ENCODE assay signal across 22 cellular contexts in the genomic region with DNA sequence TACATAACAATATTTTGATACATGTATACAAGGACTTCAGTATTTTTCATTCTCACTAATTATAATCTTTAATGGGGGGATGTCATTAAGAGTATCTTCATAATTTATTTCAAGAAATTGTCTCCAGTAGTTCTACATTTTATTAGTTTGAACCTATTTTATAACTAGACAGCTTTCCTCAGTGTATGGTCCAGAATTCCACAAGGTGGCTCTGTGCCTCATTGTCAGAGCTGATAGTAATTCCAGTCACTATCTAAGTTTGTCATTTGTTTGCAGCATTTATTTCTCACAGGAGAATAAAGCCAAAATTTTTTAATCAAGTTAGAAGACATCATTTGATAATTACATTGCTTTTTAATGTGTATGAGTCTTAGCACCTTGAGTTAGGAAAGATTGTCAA.
DNase-seq lines count a peak whose midpoint lies in the region; ATAC-seq and TF ChIP-seq lines count a peak whose summit lies in the region.
"Had no signal": no experiment of that assay in that cellular context is flagged by ENCODE, and none has a peak within 500 bp of the region (broad histone marks: within the 10 kb centered on the region; RNA-seq: fewer than 3 reads in every experiment).

No MANE protein-coding gene starts in this region.

- TF ChIP-seq CTCF in GM23338 (conservative IDR thresholded peaks at IDR 0.05; ENCODE audit: low read depth in 2 of 2) (peak; percentile 44 to 49; a peak in 3 of 4 replicates), choroid plexus epithelial cell (conservative IDR thresholded peaks at IDR 0.05; ENCODE audit: low read depth, low read length) (peak; percentile 50), retinal pigment epithelial cell (conservative IDR thresholded peaks at IDR 0.05; ENCODE audit: low read depth, low read length) (peak; percentile 38), esophagus muscularis mucosa (IDR thresholded peaks at IDR 0.05) (no peak)

- intact Hi-C loops in esophagus muscularis mucosa (cut with DNase I): no loop called here

- no peak overlapping the region for H2AFZ ChIP-seq in GM23338
- H2AFZ ChIP-seq: PC-9 had no signal

- no peaks in the 10 kb centered on the region for H3F3A ChIP-seq in GM23338 (replicated peaks; ENCODE audit: low read depth)

- TF ChIP-seq EP300 in esophagus muscularis mucosa (IDR thresholded peaks at IDR 0.05): no peak

- H3K4me3 Mint-ChIP-seq in GM23338 (no peak overlapping the region), T-cell (no peak overlapping the region)
- H3K4me3 Mint-ChIP-seq: activated naive CD4-positive, alpha-beta T cell treated with anti-CD3 and anti-CD28 coated beads, Interleukin-2, amount 50 U/mL, for 24 hours; activated T-cell treated with anti-CD3 and anti-CD28 coated beads, Interleukin-2, amount 50 U/mL, for 4 hours; CD4-positive, CD25-positive, alpha-beta regulatory T cell; dendritic cell treated with granulocyte-macrophage colony-stimulating factor and Interleukin-4, amounts not matched to agents 40 ng/mL and 50 ng/mL, for 4 days; immature natural killer cell; stimulated activated effector memory CD8-positive, alpha-beta T cell treated with anti-CD3 and anti-CD28 coated beads, Interleukin-12 subunit alpha, Interleukin-12 subunit beta, amount 100 ng/mL, for 72 hours had no signal

- H3K4me2 ChIP-seq in GM23338: no peak overlapping the region
- H3K4me2 ChIP-seq: PC-9 had no signal

- H3K9me3 Mint-ChIP-seq in GM23338 (peaks cover 18% of the 10 kb centered on the region), T-cell (peaks cover 7 to 32% (median 12%) of the 10 kb centered on the region in 3 donors)

- H3K36me3 Mint-ChIP-seq in GM23338 (ENCODE audit: low read depth): peaks cover 3% of the 10 kb centered on the region; the same call in 1 of the 3 replicates
- no peaks in the 10 kb centered on the region for H3K36me3 Mint-ChIP-seq in T-cell
- H3K36me3 Mint-ChIP-seq: activated naive CD4-positive, alpha-beta T cell treated with anti-CD3 and anti-CD28 coated beads, Interleukin-2, amount 50 U/mL, for 24 hours; CD4-positive, CD25-positive, alpha-beta regulatory T cell; stimulated activated effector memory CD8-positive, alpha-beta T cell treated with anti-CD3 and anti-CD28 coated beads, Interleukin-12 subunit alpha, Interleukin-12 subunit beta, amount 100 ng/mL, for 72 hours had no signal

- H3K27me3 Mint-ChIP-seq in GM23338 (ENCODE audit: insufficient read depth, low read depth, poor library complexity) (no peaks in the 10 kb centered on the region), T-cell (no peaks in the 10 kb centered on the region)
- H3K27me3 Mint-ChIP-seq: activated naive CD4-positive, alpha-beta T cell treated with anti-CD3 and anti-CD28 coated beads, Interleukin-2, amount 50 U/mL, for 24 hours; CD4-positive, CD25-positive, alpha-beta regulatory T cell; dendritic cell treated with granulocyte-macrophage colony-stimulating factor and Interleukin-4, amounts not matched to agents 40 ng/mL and 50 ng/mL, for 4 days had no signal

- POLR2A ChIA-PET in T-cell (lab: Charles Lee): no interaction called here

- no peaks in the 10 kb centered on the region for H4K20me1 ChIP-seq in GM23338 (replicated peaks; ENCODE audit: insufficient read depth)

- H3K27me3 ChIP-seq in GM23338 (ENCODE audit: insufficient read depth) (no peaks in the 10 kb centered on the region), esophagus muscularis mucosa (no peaks in the 10 kb centered on the region)
- H3K27me3 ChIP-seq: body of pancreas, thyroid gland had no signal

- H3K9me3 ChIP-seq in esophagus muscularis mucosa: no peaks in the 10 kb centered on the region
- H3K9me3 ChIP-seq: body of pancreas, thyroid gland had no signal

- no peaks in the 10 kb centered on the region for H3K36me3 ChIP-seq in GM23338 (ENCODE audit: insufficient read depth)
- H3K36me3 ChIP-seq in esophagus muscularis mucosa: no peaks in the 10 kb centered on the region
- H3K36me3 ChIP-seq: thyroid gland had no signal

- H3K4me1 ChIP-seq in GM23338 (ENCODE audit: insufficient read depth) (0 out of 2 replicates have a peak, but pooled peaks cover 6% of the 10 kb centered on the region), esophagus muscularis mucosa (peaks cover 0 to 17% (median 12%) of the 10 kb centered on the region in 4 donors)
- H3K4me1 ChIP-seq: body of pancreas, thyroid gland had no signal

- CTCF ChIA-PET in T-cell (lab: Charles Lee): no interaction called here

- no peak for TF ChIP-seq POLR2A in esophagus muscularis mucosa (IDR thresholded peaks at IDR 0.05; ENCODE audit: low read depth)

- DNase-seq in GM23338 (ENCODE audit: low spot score): peak; percentile 8
- DNase-seq in NAMALWA (ENCODE audit: low spot score): peak; percentile 21
- DNase-seq in choroid plexus epithelial cell (ENCODE audit: low read depth): peak; percentile 25
- DNase-seq in retinal pigment epithelial cell (ENCODE audit: low read depth): no peak
- no peak for DNase-seq in esophagus muscularis mucosa (ENCODE audit: extremely low spot score)
- DNase-seq in T-cell: no peak
- DNase-seq: activated CD4-positive, alpha-beta T cell treated with anti-CD3 and anti-CD28 coated beads, Interleukin-2, amount 50 U/mL, for 48 hours; activated T-cell treated with anti-CD3 and anti-CD28 coated beads, Interleukin-2, amount 50 U/mL, for 4 hours; body of pancreas; CD4-positive, CD25-positive, alpha-beta regulatory T cell; DMS79; immature natural killer cell; NCI-H1694; NCI-H510A treated with DMSO at 0.1 percent for 48 hours; PC-9; stimulated activated CD4-positive, alpha-beta T cell treated with anti-CD3 and anti-CD28 coated beads, Interleukin-12 subunit alpha, Interleukin-12 subunit beta, amount 100 ng/mL, for 4 hours; thyroid gland had no signal

- no peak overlapping the region for H3K27ac ChIP-seq in GM23338 (ENCODE audit: low read depth)
- H3K27ac ChIP-seq in esophagus muscularis mucosa (replicated peaks in 1 of 4): no peak overlapping the region
- H3K27ac ChIP-seq: body of pancreas, PC-9, thyroid gland had no signal

- H3K4me3 ChIP-seq in GM23338 (no peak overlapping the region), choroid plexus epithelial cell (ENCODE audit: low read depth, low read length) (no peak overlapping the region), retinal pigment epithelial cell (ENCODE audit: low read length) (no peak overlapping the region), esophagus muscularis mucosa (no peak overlapping the region)
- H3K4me3 ChIP-seq: body of pancreas, lung, PC-9, thyroid gland had no signal

- no peak overlapping the region for H3K27ac Mint-ChIP-seq in GM23338
- no peak overlapping the region for H3K27ac Mint-ChIP-seq in T-cell
- H3K27ac Mint-ChIP-seq: activated naive CD4-positive, alpha-beta T cell treated with anti-CD3 and anti-CD28 coated beads, Interleukin-2, amount 50 U/mL, for 24 hours; CD4-positive, CD25-positive, alpha-beta regulatory T cell; dendritic cell treated with granulocyte-macrophage colony-stimulating factor and Interleukin-4, amounts not matched to agents 40 ng/mL and 50 ng/mL, for 4 days; immature natural killer cell; stimulated activated effector memory CD8-positive, alpha-beta T cell treated with anti-CD3 and anti-CD28 coated beads, Interleukin-12 subunit alpha, Interleukin-12 subunit beta, amount 100 ng/mL, for 72 hours had no signal

- no peaks in the 10 kb centered on the region for H3K9me2 ChIP-seq in GM23338 (ENCODE audit: insufficient read depth)

- peaks cover 2% of the 10 kb centered on the region for H3K4me1 Mint-ChIP-seq in GM23338
- no peaks in the 10 kb centered on the region for H3K4me1 Mint-ChIP-seq in T-cell
- H3K4me1 Mint-ChIP-seq: activated naive CD4-positive, alpha-beta T cell treated with anti-CD3 and anti-CD28 coated beads, Interleukin-2, amount 50 U/mL, for 24 hours; CD4-positive, CD25-positive, alpha-beta regulatory T cell; immature natural killer cell; stimulated activated effector memory CD8-positive, alpha-beta T cell treated with anti-CD3 and anti-CD28 coated beads, Interleukin-12 subunit alpha, Interleukin-12 subunit beta, amount 100 ng/mL, for 72 hours had no signal

- H3K79me2 ChIP-seq in GM23338 (replicated peaks; ENCODE audit: insufficient read depth): no peaks in the 10 kb centered on the region

- ATAC-seq in GM23338 (no peak), HG02763 (IDR thresholded peaks at IDR 0.05; ENCODE audit: unreplicated experiment) (no peak), T-cell (replicated peaks in 1 of 4) (no peak)
- ATAC-seq: activated T-cell treated with anti-CD3 and anti-CD28 coated beads, Interleukin-2, amount 50 U/mL, for 4 hours; body of pancreas; stimulated activated effector memory CD8-positive, alpha-beta T cell treated with anti-CD3 and anti-CD28 coated beads, Interleukin-12 subunit alpha, Interleukin-12 subunit beta, amount 100 ng/mL, for 72 hours had no signal

TF ChIP-seq in GM23338, 12 proteins besides CTCF, POLR2A, EP300 and RAD21 (continues in another document):
- TF ChIP-seq CREB1 (CRISPR knock-in tag; IDR thresholded peaks at IDR 0.05; ENCODE audit: low read depth) (no peak), JUNB (IDR thresholded peaks at IDR 0.05; ENCODE audit: unreplicated experiment) (no peak), NANOG (IDR thresholded peaks at IDR 0.05; ENCODE audit: borderline replicate concordance) (no peak), ZNF331 (CRISPR knock-in tag; IDR thresholded peaks at IDR 0.05; ENCODE audit: low read depth) (no peak), EZH2 (IDR thresholded peaks at IDR 0.05; ENCODE audit: low read depth, unreplicated experiment) (no peak), POLR2AphosphoS5 (IDR thresholded peaks at IDR 0.05; ENCODE audit: low read depth) (no peak)

Comparison
In these comparisons a context has a peak if more than half of its experiments do, and no peak if none do; other contexts are left out.
1. DNase-seq: peak in GM23338 (single experiment), NAMALWA (single experiment) and choroid plexus epithelial cell (single experiment); none in retinal pigment epithelial cell (single experiment), esophagus muscularis mucosa (single experiment) and T-cell (0 of 34).
2. CTCF ChIP-seq: peak in GM23338 (2 of 2), choroid plexus epithelial cell (single experiment) and retinal pigment epithelial cell (single experiment); none in esophagus muscularis mucosa (0 of 3).